1 cellular context compared by ENCODE assay signal in the genomic region with DNA sequence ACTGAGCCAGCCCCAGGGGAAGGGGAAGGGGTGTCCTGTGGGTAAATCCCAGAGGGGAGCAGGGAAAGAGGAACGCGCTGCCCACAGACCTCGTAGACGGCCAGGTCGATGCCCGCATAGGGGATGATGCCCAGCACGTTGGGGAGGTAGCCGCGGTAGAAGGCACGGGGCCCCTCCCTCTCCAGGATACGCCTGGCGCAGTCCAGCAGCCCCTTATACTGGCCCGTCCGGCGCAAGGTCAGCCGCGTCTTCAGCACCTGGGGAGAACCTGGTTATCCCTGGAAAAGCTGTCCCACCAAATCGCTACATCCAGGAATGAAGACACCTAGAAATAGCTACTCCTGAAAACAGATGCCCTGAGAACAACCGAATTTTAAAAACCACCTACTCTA.
TF ChIP-seq lines count a peak whose summit lies in the region.

No MANE protein-coding gene starts in this region.

TF ChIP-seq in GM12878, 131 proteins besides CTCF, POLR2A, EP300 and RAD21:
- TF ChIP-seq WRNIP1 (IDR thresholded peaks at IDR 0.05; ENCODE audit: borderline replicate concordance, low read depth, low read length) (no peak), DPF2 (IDR thresholded peaks at IDR 0.05) (no peak), TARDBP (IDR thresholded peaks at IDR 0.05; ENCODE audit: borderline replicate concordance) (no peak), HDAC6 (IDR thresholded peaks at IDR 0.05; ENCODE audit: unreplicated experiment) (no peak), SUZ12 (IDR thresholded peaks at IDR 0.05; ENCODE audit: unreplicated experiment) (no peak)
TF ChIP-seq in GM12878: peak in this region for 0.
